In the genomic region with DNA sequence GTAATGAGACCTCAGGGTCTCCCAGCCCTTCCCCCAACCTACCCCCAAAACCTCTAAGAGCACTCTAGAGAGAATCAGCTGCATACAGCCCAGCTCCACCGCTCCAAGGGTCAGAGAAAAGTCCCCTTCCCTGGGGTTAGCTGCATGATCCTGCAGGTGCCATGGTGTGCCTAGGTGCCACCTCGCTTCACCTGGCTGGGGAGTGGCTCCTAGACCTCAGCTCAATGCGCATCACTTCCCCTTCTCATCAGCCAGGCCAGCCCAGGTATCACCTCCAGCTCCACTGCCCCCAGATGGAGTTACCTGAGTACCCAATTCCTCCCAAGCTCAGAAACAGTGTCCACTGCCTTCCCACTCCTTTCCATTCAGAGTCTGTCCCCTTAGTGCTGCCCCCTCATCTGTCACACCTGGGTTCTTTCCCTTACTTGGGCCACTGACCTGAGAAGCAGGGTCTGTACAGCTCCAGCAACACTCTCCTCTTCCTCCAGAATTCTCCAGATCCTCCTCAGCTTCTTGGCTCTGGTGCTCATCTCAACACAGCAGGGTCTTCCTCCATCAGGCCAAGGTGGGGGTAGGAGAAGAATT, we compare ENCODE assay signal across 12 cellular contexts. TPM values are rescaled to one million over a fixed set of nuclear protein-coding genes. Genes with fewer than 3 reads are reported as not detected.
DNase-seq lines count a peak whose midpoint lies in the region; ATAC-seq and TF ChIP-seq lines count a peak whose summit lies in the region.
"Had no signal": no experiment of that assay in that cellular context is flagged by ENCODE, and none has a peak within 500 bp of the region (broad histone marks: within the 10 kb centered on the region; RNA-seq: fewer than 3 reads in every experiment).

No MANE protein-coding gene starts in this region.

- ATAC-seq in right cardiac atrium (no peak), HG03565 (IDR thresholded peaks at IDR 0.05; ENCODE audit: unreplicated experiment) (no peak)
- no peak for ATAC-seq in stimulated activated memory B cell treated with anti-CD40 and anti-IgM and Interleukin-4, amounts not matched to agents 10 μg/mL and 1 μg/mL and 100 μg/mL, for 72 hours

- intact Hi-C loops in right cardiac atrium (cut with DNase I), result loop anchor here in 3 of 4 donors (2.0 to 5.0 kb wide), 2 partner anchors 65 to 68 kb away; no protein-coding TSS in a partner anchor

- no peak for DNase-seq in T-helper 1 cell
- no peak for DNase-seq in RWPE1 (ENCODE audit: low spot score)
- no peak for DNase-seq in right cardiac atrium
- DNase-seq in GM19240 (ENCODE audit: insufficient read length, low spot score), result no peak
- DNase-seq in NCI-H2196 (lab: John Stamatoyannopoulos, UW; ENCODE audit: unreplicated experiment), result no peak
- DNase-seq: amygdala; head of caudate nucleus; stimulated activated naive CD4-positive, alpha-beta T cell had no signal

- H3K4me3 ChIP-seq in right cardiac atrium (ENCODE audit: low read length), result no peak overlapping the region

- no peaks in the 10 kb centered on the region for H3K9me3 ChIP-seq in right cardiac atrium (ENCODE audit: control insufficient read depth, low read length)

- no peaks in the 10 kb centered on the region for H3K27me3 Mint-ChIP-seq in T-helper 1 cell treated with Interleukin-12 subunit alpha and Interleukin-12 subunit beta and Interleukin-4 antibody, amounts not matched to agents 30 μg/mL and 1 μg/mL, for 36 hours (ENCODE audit: low read depth)
- H3K27me3 Mint-ChIP-seq in stimulated activated memory B cell treated with anti-CD40 and anti-IgM and Interleukin-4, amounts not matched to agents 10 μg/mL and 1 μg/mL and 100 μg/mL, for 72 hours, result no peaks in the 10 kb centered on the region

- CTCF ChIA-PET in RWPE1 (lab: Yijun Ruan, JAX), result interaction anchor here (0.5 to 3.4 kb wide), 11 partner anchors 10 to 737 kb away, joined by 3 to 26 read pairs (median 3); no protein-coding TSS in a partner anchor

- H3K4me3 Mint-ChIP-seq in T-helper 1 cell treated with Interleukin-12 subunit alpha and Interleukin-12 subunit beta and Interleukin-4 antibody, amounts not matched to agents 30 μg/mL and 1 μg/mL, for 36 hours, result peak overlapping the region; percentile 1
- H3K4me3 Mint-ChIP-seq in stimulated activated memory B cell treated with anti-CD40 and anti-IgM and Interleukin-4, amounts not matched to agents 10 μg/mL and 1 μg/mL and 100 μg/mL, for 72 hours, result peak overlapping the region; percentile 11

- peaks cover 6% of the 10 kb centered on the region for H3K4me1 ChIP-seq in right cardiac atrium (ENCODE audit: control insufficient read depth, insufficient read depth, low read length)

- H3K27me3 ChIP-seq in right cardiac atrium (ENCODE audit: control insufficient read depth, insufficient read depth), result no peaks in the 10 kb centered on the region

- H3K4me1 Mint-ChIP-seq in T-helper 1 cell treated with Interleukin-12 subunit alpha and Interleukin-12 subunit beta and Interleukin-4 antibody, amounts not matched to agents 30 μg/mL and 1 μg/mL, for 36 hours (ENCODE audit: low read depth), result peaks cover 26% of the 10 kb centered on the region
- peaks cover 44% of the 10 kb centered on the region for H3K4me1 Mint-ChIP-seq in stimulated activated memory B cell treated with anti-CD40 and anti-IgM and Interleukin-4, amounts not matched to agents 10 μg/mL and 1 μg/mL and 100 μg/mL, for 72 hours

- no peaks in the 10 kb centered on the region for H3K36me3 Mint-ChIP-seq in T-helper 1 cell treated with Interleukin-12 subunit alpha and Interleukin-12 subunit beta and Interleukin-4 antibody, amounts not matched to agents 30 μg/mL and 1 μg/mL, for 36 hours (ENCODE audit: low read depth)
- no peaks in the 10 kb centered on the region for H3K36me3 Mint-ChIP-seq in stimulated activated memory B cell treated with anti-CD40 and anti-IgM and Interleukin-4, amounts not matched to agents 10 μg/mL and 1 μg/mL and 100 μg/mL, for 72 hours

- peak overlapping the region; percentile 100 for H3K27ac Mint-ChIP-seq in T-helper 1 cell treated with Interleukin-12 subunit alpha and Interleukin-12 subunit beta and Interleukin-4 antibody, amounts not matched to agents 30 μg/mL and 1 μg/mL, for 36 hours
- H3K27ac Mint-ChIP-seq in stimulated activated memory B cell treated with anti-CD40 and anti-IgM and Interleukin-4, amounts not matched to agents 10 μg/mL and 1 μg/mL and 100 μg/mL, for 72 hours, result peak overlapping the region; percentile 97
- H3K27ac Mint-ChIP-seq: GM23338 had no signal

- no peaks in the 10 kb centered on the region for H3K9me3 Mint-ChIP-seq in T-helper 1 cell treated with Interleukin-12 subunit alpha and Interleukin-12 subunit beta and Interleukin-4 antibody, amounts not matched to agents 30 μg/mL and 1 μg/mL, for 36 hours
- no peaks in the 10 kb centered on the region for H3K9me3 Mint-ChIP-seq in stimulated activated memory B cell treated with anti-CD40 and anti-IgM and Interleukin-4, amounts not matched to agents 10 μg/mL and 1 μg/mL and 100 μg/mL, for 72 hours
- H3K9me3 Mint-ChIP-seq: GM23338 had no signal

- POLR2A ChIA-PET in RWPE1 (lab: Yijun Ruan, JAX; ENCODE audit: low non-redundant PET), result no interaction called here

- no peak for TF ChIP-seq CTCF in RWPE1 (conservative IDR thresholded peaks at IDR 0.05; ENCODE audit: low read depth)

- H3K27ac ChIP-seq in RWPE1, result peak overlapping the region; percentile 88
- H3K27ac ChIP-seq in right cardiac atrium (ENCODE audit: low read length), result peak overlapping the region; percentile 29

- 97% methylated on average over 3 of the region's 3 CpGs for WGBS in right cardiac atrium

RNA-seq across cellular contexts. Expression of a gene that starts 1.3 kb away (rescaled TPM):
- 100 to 1,000 TPM in 2 of 4 donors, 10 to 100 TPM in 2; 88.9 to 127 (median 106) TPM for total RNA-seq in right cardiac atrium
- polyA plus RNA-seq in right cardiac atrium, result 228 TPM

RNA-seq across cellular contexts. Expression of a gene that starts 21.7 kb away (rescaled TPM):
- total RNA-seq in right cardiac atrium, result 10 to 100 TPM; 11.9 to 23.9 (median 19.1) TPM
- polyA plus RNA-seq in right cardiac atrium, result 19.1 TPM

RNA-seq across cellular contexts. Expression of a gene that starts 40.3 kb away (rescaled TPM):
- total RNA-seq in right cardiac atrium, result 10 to 100 TPM; 51.8 to 62.5 (median 59.5) TPM
- polyA plus RNA-seq in right cardiac atrium, result 41.2 TPM
